Comparison of ENCODE assay signal across 9 cellular contexts in the genomic region with DNA sequence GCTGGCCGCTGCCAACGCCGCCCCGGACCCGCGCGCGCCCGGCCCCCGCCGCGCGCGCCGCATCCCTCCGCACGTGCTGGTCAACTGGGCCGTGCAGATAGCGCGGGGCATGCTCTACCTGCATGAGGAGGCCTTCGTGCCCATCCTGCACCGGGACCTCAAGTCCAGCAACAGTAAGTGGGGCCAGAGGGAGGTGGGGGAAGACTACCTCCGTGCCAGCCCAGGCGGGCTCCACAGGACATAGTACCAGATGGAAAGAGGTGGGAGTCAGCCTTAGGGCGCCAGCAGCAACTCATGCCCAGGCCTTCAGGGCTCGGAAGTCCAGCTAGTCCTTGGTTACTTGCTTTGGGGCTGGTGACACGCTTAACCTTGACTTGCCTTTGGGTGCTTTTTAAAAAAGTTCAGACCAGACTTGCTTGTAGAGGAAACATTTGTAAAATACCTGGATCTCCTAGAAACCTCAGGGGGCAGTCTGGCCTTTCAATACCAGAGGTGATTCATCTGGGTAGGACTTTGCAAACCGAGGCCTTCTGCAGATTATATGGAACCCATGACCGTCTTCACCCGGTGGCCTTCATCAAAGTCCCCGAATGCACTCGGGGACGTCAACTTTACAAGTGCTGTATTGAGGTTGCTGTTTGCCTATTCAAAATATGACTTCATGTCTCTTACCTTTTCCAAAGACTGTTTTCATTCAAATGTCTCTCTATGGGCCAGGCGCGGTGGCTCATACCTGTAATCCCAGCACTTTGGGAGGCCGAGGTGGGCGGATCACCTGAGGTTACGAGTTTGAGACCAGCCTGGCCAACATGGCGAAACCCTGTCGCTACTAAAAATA. TPM values are rescaled to one million over a fixed set of nuclear protein-coding genes. Genes with fewer than 3 reads are reported as not detected.
DNase-seq lines count a peak whose midpoint lies in the region; ATAC-seq lines count a peak whose summit lies in the region.
"Had no signal": no experiment of that assay in that cellular context is flagged by ENCODE, and none has a peak within 500 bp of the region (broad histone marks: within the 10 kb centered on the region; RNA-seq: fewer than 3 reads in every experiment).

No MANE protein-coding gene starts in this region.

- peaks cover 6% of the 10 kb centered on the region for H3K4me1 Mint-ChIP-seq in activated T-helper 2 cell treated with anti-CD3 and anti-CD28 coated beads, Interferon-gamma antibody, Interleukin-2, Interleukin-4, amounts not matched to agents 10 μg/mL and 5 μg/mL and 100 μg/mL, durations not matched to agents 14 hours and 24 hours and 36 hours (ENCODE audit: low read depth)
- peaks cover 7% of the 10 kb centered on the region for H3K4me1 Mint-ChIP-seq in stimulated activated naive CD8-positive, alpha-beta T cell treated with anti-CD3 and anti-CD28 coated beads, Interleukin-15, Interleukin-2, amounts not matched to agents 100 ng/mL and 50 ng/mL, for 24 hours (ENCODE audit: low read depth)

- H3K9ac ChIP-seq in BLaER1, result peak overlapping the region; percentile 81
- H3K9ac ChIP-seq in iPS-20b (ENCODE audit: low read depth, low read length), result peak overlapping the region; percentile 55; the same call in 1 of the 2 replicates

- H3K27ac ChIP-seq in BLaER1, result peak overlapping the region; percentile 79; the same call in 1 of the 2 replicates
- H3K27ac ChIP-seq in iPS-20b (ENCODE audit: low read length), result no peak overlapping the region

- no peaks in the 10 kb centered on the region for H3K9me3 Mint-ChIP-seq in activated T-helper 2 cell treated with anti-CD3 and anti-CD28 coated beads, Interferon-gamma antibody, Interleukin-2, Interleukin-4, amounts not matched to agents 10 μg/mL and 5 μg/mL and 100 μg/mL, durations not matched to agents 14 hours and 24 hours and 36 hours
- no peaks in the 10 kb centered on the region for H3K9me3 Mint-ChIP-seq in stimulated activated naive CD8-positive, alpha-beta T cell treated with anti-CD3 and anti-CD28 coated beads, Interleukin-15, Interleukin-2, amounts not matched to agents 100 ng/mL and 50 ng/mL, for 24 hours

- H4K20me1 ChIP-seq in BLaER1, result 0 out of 2 replicates have a peak, but pooled peaks cover 15% of the 10 kb centered on the region

- DNase-seq in HT1080 (ENCODE audit: low read depth) (peak; percentile 24), dermis blood vessel endothelial cell (no peak), H4 (ENCODE audit: low spot score) (no peak)
- DNase-seq in activated T-helper 2 cell treated with anti-CD3 and anti-CD28 coated beads, Interferon-gamma antibody, Interleukin-2, Interleukin-4, amounts not matched to agents 10 μg/mL and 5 μg/mL and 100 μg/mL, durations not matched to agents 14 hours and 24 hours and 36 hours (ENCODE audit: low spot score), result no peak

- no peak overlapping the region for H3K27ac Mint-ChIP-seq in activated T-helper 2 cell treated with anti-CD3 and anti-CD28 coated beads, Interferon-gamma antibody, Interleukin-2, Interleukin-4, amounts not matched to agents 10 μg/mL and 5 μg/mL and 100 μg/mL, durations not matched to agents 14 hours and 24 hours and 36 hours
- no peak overlapping the region for H3K27ac Mint-ChIP-seq in stimulated activated naive CD8-positive, alpha-beta T cell treated with anti-CD3 and anti-CD28 coated beads, Interleukin-15, Interleukin-2, amounts not matched to agents 100 ng/mL and 50 ng/mL, for 24 hours

- H3K36me3 ChIP-seq in BLaER1, result no peaks in the 10 kb centered on the region
- H3K36me3 ChIP-seq in iPS-20b (ENCODE audit: insufficient read depth, low read depth, low read length), result no peaks in the 10 kb centered on the region

- peak overlapping the region; percentile 65 for H3K4me3 Mint-ChIP-seq in activated T-helper 2 cell treated with anti-CD3 and anti-CD28 coated beads, Interferon-gamma antibody, Interleukin-2, Interleukin-4, amounts not matched to agents 10 μg/mL and 5 μg/mL and 100 μg/mL, durations not matched to agents 14 hours and 24 hours and 36 hours (ENCODE audit: low read depth)
- peak overlapping the region; percentile 77 for H3K4me3 Mint-ChIP-seq in stimulated activated naive CD8-positive, alpha-beta T cell treated with anti-CD3 and anti-CD28 coated beads, Interleukin-15, Interleukin-2, amounts not matched to agents 100 ng/mL and 50 ng/mL, for 24 hours

- no peak for ATAC-seq in GM21723 (IDR thresholded peaks at IDR 0.05; ENCODE audit: unreplicated experiment)

- H3K36me3 Mint-ChIP-seq in activated T-helper 2 cell treated with anti-CD3 and anti-CD28 coated beads, Interferon-gamma antibody, Interleukin-2, Interleukin-4, amounts not matched to agents 10 μg/mL and 5 μg/mL and 100 μg/mL, durations not matched to agents 14 hours and 24 hours and 36 hours (ENCODE audit: low read depth), result no peaks in the 10 kb centered on the region
- H3K36me3 Mint-ChIP-seq in stimulated activated naive CD8-positive, alpha-beta T cell treated with anti-CD3 and anti-CD28 coated beads, Interleukin-15, Interleukin-2, amounts not matched to agents 100 ng/mL and 50 ng/mL, for 24 hours (ENCODE audit: low read depth), result no peaks in the 10 kb centered on the region

- peaks cover 15% of the 10 kb centered on the region; the same call in 1 of the 2 replicates for H3K27me3 ChIP-seq in BLaER1
- peaks cover 37% of the 10 kb centered on the region for H3K27me3 ChIP-seq in iPS-20b (ENCODE audit: insufficient read depth, low read length)
- H3K27me3 ChIP-seq: foreskin keratinocyte had no signal

- H3K4me3 ChIP-seq in BLaER1 (peak overlapping the region; percentile 83), iPS-20b (ENCODE audit: low read length) (peak overlapping the region; percentile 79)

- intact Hi-C loops in activated T-helper 2 cell treated with anti-CD3 and anti-CD28 coated beads, Interferon-gamma antibody, Interleukin-2, Interleukin-4, amounts not matched to agents 10 μg/mL and 5 μg/mL and 100 μg/mL, durations not matched to agents 14 hours and 24 hours and 36 hours (cut with micrococcal nuclease), result no loop called here

- peak overlapping the region; percentile 100 for H3K4me2 ChIP-seq in BLaER1

- H3K4me1 ChIP-seq in BLaER1 (peaks cover 25% of the 10 kb centered on the region), iPS-20b (ENCODE audit: insufficient read depth, low read length) (peaks cover 10% of the 10 kb centered on the region)

- H3K9me3 ChIP-seq in BLaER1 (no peaks in the 10 kb centered on the region), iPS-20b (ENCODE audit: insufficient read depth, low read depth, low read length) (no peaks in the 10 kb centered on the region)

- H3K27me3 Mint-ChIP-seq in activated T-helper 2 cell treated with anti-CD3 and anti-CD28 coated beads, Interferon-gamma antibody, Interleukin-2, Interleukin-4, amounts not matched to agents 10 μg/mL and 5 μg/mL and 100 μg/mL, durations not matched to agents 14 hours and 24 hours and 36 hours (ENCODE audit: low read depth), result peaks cover 40% of the 10 kb centered on the region
- peaks cover 30% of the 10 kb centered on the region for H3K27me3 Mint-ChIP-seq in stimulated activated naive CD8-positive, alpha-beta T cell treated with anti-CD3 and anti-CD28 coated beads, Interleukin-15, Interleukin-2, amounts not matched to agents 100 ng/mL and 50 ng/mL, for 24 hours

RNA-seq across cellular contexts. Expression of a gene that starts 1.4 kb away (rescaled TPM):
- total RNA-seq in HT1080 (2014; rRNA removed; shearing (Covaris generic)), result 6.1 and 6.4 TPM in 2 replicates
- 7.3 and 9.1 TPM in 2 replicates for polyA plus RNA-seq in HT1080 (2015; cell fraction: cytosol; rRNA removed)
- polyA plus RNA-seq in HT1080 (2015; cell fraction: nucleus; rRNA removed), result 12.2 and 13.1 TPM in 2 replicates
- 2.0 and 2.4 TPM in 2 replicates for total RNA-seq in activated T-helper 2 cell treated with anti-CD3 and anti-CD28 coated beads, Interferon-gamma antibody, Interleukin-2, Interleukin-4, amounts not matched to agents 10 μg/mL and 5 μg/mL and 100 μg/mL, durations not matched to agents 14 hours and 24 hours and 36 hours
- total RNA-seq in dermis blood vessel endothelial cell, result 1.2 and 1.4 TPM in 2 replicates
- 2.6 and 5.1 TPM in 2 replicates for total RNA-seq in H4 (2014; rRNA removed; shearing (Covaris generic))

RNA-seq across cellular contexts. Expression of a gene that starts 33.4 kb away (rescaled TPM):
- 10.5 and 15.3 TPM in 2 replicates for total RNA-seq in HT1080 (2014; rRNA removed; shearing (Covaris generic))
- 10.0 and 10.7 TPM in 2 replicates for polyA plus RNA-seq in HT1080 (2015; cell fraction: cytosol; rRNA removed)
- polyA plus RNA-seq in HT1080 (2015; cell fraction: nucleus; rRNA removed), result 23.8 and 28.1 TPM in 2 replicates
- 12.8 and 16.0 TPM in 2 replicates for total RNA-seq in activated T-helper 2 cell treated with anti-CD3 and anti-CD28 coated beads, Interferon-gamma antibody, Interleukin-2, Interleukin-4, amounts not matched to agents 10 μg/mL and 5 μg/mL and 100 μg/mL, durations not matched to agents 14 hours and 24 hours and 36 hours
- total RNA-seq in dermis blood vessel endothelial cell, result 0.51 and 0.60 TPM in 2 replicates
- 14.7 and 18.6 TPM in 2 replicates for total RNA-seq in H4 (2014; rRNA removed; shearing (Covaris generic))
